20 cellular contexts compared by ENCODE assay signal in the genomic region with DNA sequence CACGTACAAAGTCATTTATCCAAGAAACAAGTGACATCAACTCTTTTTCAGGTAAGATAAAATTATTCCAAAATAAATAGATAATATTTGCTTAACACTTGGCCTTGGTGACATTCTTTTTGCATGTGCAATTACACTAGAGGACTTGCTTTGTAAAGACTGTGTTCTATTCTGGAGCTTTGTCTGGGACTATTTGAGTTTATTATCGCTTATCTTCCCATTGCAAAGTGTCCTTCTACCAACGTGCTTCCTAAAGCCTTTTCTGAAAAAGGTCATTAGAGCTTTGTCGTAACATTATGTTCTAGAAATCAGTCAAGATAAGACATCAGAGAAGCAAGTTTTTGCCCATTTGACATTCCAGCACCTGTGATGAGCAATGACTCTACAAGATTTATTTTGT.
DNase-seq lines count a peak whose midpoint lies in the region; ATAC-seq, FAIRE-seq and TF ChIP-seq lines count a peak whose summit lies in the region.
"Had no signal": no experiment of that assay in that cellular context is flagged by ENCODE, and none has a peak within 500 bp of the region (broad histone marks: within the 10 kb centered on the region; RNA-seq: fewer than 3 reads in every experiment).

No MANE protein-coding gene starts in this region.

- in situ Hi-C loops in HepG2 (cut with HindIII; ENCODE audit: extremely low pct_ligation_motif_present, low pct_unique_long_range_greater_than_20kb): loop anchor here (10.0 kb wide), 1 partner anchor 99 kb away; the partner anchor contains the start of gene GRK3

- H3K27ac ChIP-seq in left ventricle myocardium inferior (replicated peaks) (peak overlapping the region; percentile 34), HepG2 (ENCODE audit: extremely low read length, insufficient read depth, low read length) (peak overlapping the region; percentile 63)
- H3K27ac ChIP-seq: BLaER1, KMS-11 had no signal

- POLR2A ChIA-PET in HepG2 (lab: Yijun Ruan, JAX): no interaction called here

- H3K4me3 ChIP-seq in left ventricle myocardium inferior (no peak overlapping the region), HepG2 (replicated peaks in 1 of 3; ENCODE audit: insufficient read depth in 1 of 3, low read depth in 2 of 3, low read length in 3 of 3) (no peak overlapping the region)
- H3K4me3 ChIP-seq: BLaER1 had no signal

- H3K9me3 ChIP-seq in left ventricle myocardium inferior (replicated peaks): no peaks in the 10 kb centered on the region
- no peaks in the 10 kb centered on the region for H3K9me3 ChIP-seq in HepG2 (ENCODE audit: low read length)
- H3K9me3 ChIP-seq: BLaER1 had no signal

- no peak for TF ChIP-seq POLR2A in HepG2 (IDR thresholded peaks at IDR 0.05; ENCODE audit: insufficient read depth in 1 of 2, low read depth in 2 of 2, low read length in 2 of 2)

- TF ChIP-seq EP300 in HepG2 (IDR thresholded peaks at IDR 0.05; ENCODE audit: low read depth in 2 of 2, low read length in 2 of 2): peak in 1 of 2 experiments; percentile 59; a peak in 2 of 4 replicates
- no peak; the same call in 1 of the 2 replicates for TF ChIP-seq EP300 in HepG2 (CRISPR knock-in tag; IDR thresholded peaks at IDR 0.05; ENCODE audit: borderline replicate concordance)

- no peak for TF ChIP-seq RAD21 in HepG2 (CRISPR knock-in tag; IDR thresholded peaks at IDR 0.05)

- peak overlapping the region; percentile 49 for H3K4me2 ChIP-seq in HepG2 (ENCODE audit: low read depth, low read length)
- H3K4me2 ChIP-seq: BLaER1, KMS-11 had no signal

- H3K27me3 Mint-ChIP-seq in glutamatergic neuron (ENCODE audit: unreplicated experiment): no peaks in the 10 kb centered on the region
- H3K27me3 Mint-ChIP-seq: CD4-positive, alpha-beta memory T cell had no signal

- no TSS peak for BruUV-seq in HepG2 (replicated peaks; lab: Mats Ljungman, UMichigan)

- WGBS in HepG2 (ENCODE audit: low lambda C conversion rate): 10% methylated on average over 4 of the region's 4 CpGs

- H3K27me3 ChIP-seq in left ventricle myocardium inferior (ENCODE audit: low read depth) (no peaks in the 10 kb centered on the region), HepG2 (ENCODE audit: control insufficient read depth in 1 of 2, insufficient read depth in 2 of 2, low read length in 2 of 2) (no peaks in the 10 kb centered on the region)
- H3K27me3 ChIP-seq: BLaER1 had no signal

- DNase-seq in left ventricle myocardium inferior (no peak), cardiac septum (ENCODE audit: low spot score) (no peak), NCI-H774 (lab: John Stamatoyannopoulos, UW) (peak; percentile 3), HepG2 (ENCODE audit: low spot score) (peak; percentile 90), NCI-H1417 (lab: John Stamatoyannopoulos, UW) (no peak), glutamatergic neuron (no peak), DMS 273 (lab: John Stamatoyannopoulos, UW; ENCODE audit: unreplicated experiment) (no peak)
- DNase-seq: CD4-positive, alpha-beta memory T cell; DMS79; H9; NCI-H1417 treated with DMSO at 0.1 percent for 48 hours; NCI-H2081; NCI-H2171 treated with DMSO at 0.1 percent for 48 hours; NCI-H446; NCI-H526 treated with DMSO at 0.1 percent for 48 hours; OCI-M1; SIG-M5 had no signal

- intact Hi-C loops in left ventricle myocardium inferior (cut with micrococcal nuclease) (no loop called here), cardiac septum (cut with DNase I) (no loop called here), HepG2 (cut with micrococcal nuclease; ENCODE audit: unreplicated experiment) (no loop called here)

- no peaks in the 10 kb centered on the region for H3K9me3 Mint-ChIP-seq in glutamatergic neuron (ENCODE audit: unreplicated experiment)
- H3K9me3 Mint-ChIP-seq: CD4-positive, alpha-beta memory T cell; H9 had no signal

- H3K27ac Mint-ChIP-seq in glutamatergic neuron (ENCODE audit: unreplicated experiment): no peak overlapping the region
- H3K27ac Mint-ChIP-seq: CD4-positive, alpha-beta memory T cell; H9 had no signal

- no peak overlapping the region for H3K4me3 Mint-ChIP-seq in glutamatergic neuron (ENCODE audit: unreplicated experiment)
- H3K4me3 Mint-ChIP-seq: CD4-positive, alpha-beta memory T cell; H9 had no signal

- FAIRE-seq in HepG2 (lab: Jason Lieb, UNC): no peak

- CTCF ChIA-PET in HepG2 (lab: Yijun Ruan, JAX; ENCODE audit: low intra/inter-chr PET ratio, low total read pairs): no interaction called here

- no peak overlapping the region for H3K9ac ChIP-seq in HepG2 (ENCODE audit: insufficient read depth, low read depth, low read length)
- H3K9ac ChIP-seq: BLaER1, KMS-11 had no signal

- H2AFZ ChIP-seq in HepG2 (ENCODE audit: low read length): no peak overlapping the region

- ATAC-seq in HepG2: peak; percentile 55
- ATAC-seq: SK-N-SH treated with all-trans-retinoic acid at 6 μM for 48 hours had no signal

- TF ChIP-seq CTCF in left ventricle myocardium inferior (IDR thresholded peaks at IDR 0.05; ENCODE audit: borderline replicate concordance) (no peak), HepG2 (CRISPR knock-in tag; IDR thresholded peaks at IDR 0.05) (no peak), glutamatergic neuron (IDR thresholded peaks at IDR 0.05; ENCODE audit: partially characterized antibody, unreplicated experiment) (no peak)

- H3K79me2 ChIP-seq in HepG2 (ENCODE audit: insufficient read depth, low read length): peaks cover 3% of the 10 kb centered on the region

- H3K4me1 Mint-ChIP-seq in glutamatergic neuron (ENCODE audit: low read depth, unreplicated experiment): no peaks in the 10 kb centered on the region
- H3K4me1 Mint-ChIP-seq: CD4-positive, alpha-beta memory T cell had no signal

- H3K4me1 ChIP-seq in left ventricle myocardium inferior (peaks cover 51% of the 10 kb centered on the region), HepG2 (ENCODE audit: insufficient read depth, low read length) (peaks cover 89% of the 10 kb centered on the region)

- H3K36me3 ChIP-seq in left ventricle myocardium inferior: no peaks in the 10 kb centered on the region
- no peaks in the 10 kb centered on the region for H3K36me3 ChIP-seq in HepG2 (replicated peaks in 1 of 2; ENCODE audit: control insufficient read depth in 1 of 2, insufficient read depth in 2 of 2, low read length in 2 of 2)

- H3K36me3 Mint-ChIP-seq in glutamatergic neuron (ENCODE audit: unreplicated experiment): no peaks in the 10 kb centered on the region
- H3K36me3 Mint-ChIP-seq: CD4-positive, alpha-beta memory T cell had no signal

- H4K20me1 ChIP-seq in HepG2 (ENCODE audit: insufficient read depth, low read length): no peaks in the 10 kb centered on the region

TF ChIP-seq in HepG2, 621 proteins besides CTCF, POLR2A, EP300 and RAD21 (continues in another document):
- TF ChIP-seq ZNF407 (CRISPR knock-in tag; IDR thresholded peaks at IDR 0.05; ENCODE audit: not compliant biosample characterization): no peak
- TF ChIP-seq MATR3 (CRISPR knock-in tag; IDR thresholded peaks at IDR 0.05): no peak
- no peak for TF ChIP-seq ZNF567 (CRISPR knock-in tag; IDR thresholded peaks at IDR 0.05; ENCODE audit: borderline replicate concordance)
- no peak for TF ChIP-seq AGO2 (optimal IDR thresholded peaks at IDR 0.05; ENCODE audit: low read depth, low read length)

Comparison
In these comparisons a context has a peak if more than half of its experiments do, and no peak if none do; other contexts are left out.
1. DNase-seq: peak in NCI-H774 (single experiment) and HepG2 (single experiment); none in left ventricle myocardium inferior (single experiment), cardiac septum (single experiment), NCI-H1417 (0 of 3), glutamatergic neuron (single experiment) and DMS 273 (single experiment).